In the genomic region with DNA sequence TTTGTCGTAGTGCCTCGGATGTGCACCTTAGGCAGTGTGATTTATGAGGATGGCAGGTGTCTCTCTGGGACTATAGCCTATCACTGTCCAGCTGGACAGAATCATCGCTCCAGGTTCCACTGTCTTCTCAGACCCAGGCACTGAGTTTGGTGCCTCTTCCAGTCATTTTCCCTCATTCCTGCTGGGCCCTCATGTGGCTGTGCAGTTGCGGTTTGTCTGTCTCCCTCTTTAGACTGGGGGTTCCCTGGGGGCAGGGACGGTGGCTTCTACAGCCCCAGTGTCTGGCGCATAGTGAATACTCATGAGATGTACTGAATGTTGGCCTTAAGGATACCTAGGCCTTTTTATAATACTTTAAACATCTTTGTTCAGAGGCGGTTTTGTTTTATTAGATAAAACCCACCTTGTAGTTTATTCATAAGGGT, we compare ENCODE assay signal across 11 cellular contexts. TPM values are rescaled to one million over a fixed set of nuclear protein-coding genes. Genes with fewer than 3 reads are reported as not detected.
DNase-seq lines count a peak whose midpoint lies in the region; ATAC-seq and TF ChIP-seq lines count a peak whose summit lies in the region.
"Had no signal": no experiment of that assay in that cellular context is flagged by ENCODE, and none has a peak within 500 bp of the region (broad histone marks: within the 10 kb centered on the region; RNA-seq: fewer than 3 reads in every experiment).

No MANE protein-coding gene starts in this region.

- peaks cover 36% of the 10 kb centered on the region for H4K20me1 ChIP-seq in DND-41 (ENCODE audit: insufficient read depth, low read length)
- H4K20me1 ChIP-seq in IMR-90 (ENCODE audit: insufficient read depth, low read length): peaks cover 50% of the 10 kb centered on the region

- H3K56ac ChIP-seq in IMR-90 (ENCODE audit: extremely low read depth, insufficient read depth, low read length): no peak overlapping the region

- peaks cover 57% of the 10 kb centered on the region for H3K36me3 Mint-ChIP-seq in activated naive CD8-positive, alpha-beta T cell treated with anti-CD3 and anti-CD28 coated beads for 36 hours
- peaks cover 36% of the 10 kb centered on the region for H3K36me3 Mint-ChIP-seq in endodermal cell (ENCODE audit: low read depth)

- H3K4ac ChIP-seq in IMR-90 (ENCODE audit: low read depth, low read length): no peak overlapping the region

- H2AFZ ChIP-seq in DND-41 (ENCODE audit: low read depth, low read length) (no peak overlapping the region), IMR-90 (replicated peaks; ENCODE audit: low read length, poor library complexity) (no peak overlapping the region)

- no peak overlapping the region for H3K18ac ChIP-seq in IMR-90 (ENCODE audit: low read depth, low read length)

- H4K91ac ChIP-seq in IMR-90 (ENCODE audit: insufficient read depth, low read depth, low read length): no peak overlapping the region

- H3K27me3 Mint-ChIP-seq in activated naive CD8-positive, alpha-beta T cell treated with anti-CD3 and anti-CD28 coated beads for 36 hours: no peaks in the 10 kb centered on the region
- H3K27me3 Mint-ChIP-seq in endodermal cell (ENCODE audit: insufficient read depth): no peaks in the 10 kb centered on the region

- POLR2A ChIA-PET in IMR-90 (lab: Charles Lee; ENCODE audit: unreplicated experiment): no interaction called here

- no peak overlapping the region for H4K8ac ChIP-seq in IMR-90 (ENCODE audit: low read depth in 2 of 2, low read length in 2 of 2)

- intact Hi-C loops in IMR-90 (cut with micrococcal nuclease): no loop called here

- peaks cover 42 to 80% of the 10 kb centered on the region in 2 experiments for H3K79me1 ChIP-seq in IMR-90 (ENCODE audit: low read depth in 1 of 2, low read length in 2 of 2)

- peak overlapping the region; percentile 77 for H3K4me3 Mint-ChIP-seq in activated naive CD8-positive, alpha-beta T cell treated with anti-CD3 and anti-CD28 coated beads for 36 hours
- H3K4me3 Mint-ChIP-seq in endodermal cell: no peak overlapping the region

- H4K5ac ChIP-seq in IMR-90 (ENCODE audit: low read depth, low read length): no peak overlapping the region

- H3K27me3 ChIP-seq in DND-41 (ENCODE audit: insufficient read depth, low read length, poor library complexity) (no peaks in the 10 kb centered on the region), IMR-90 (ENCODE audit: control insufficient read depth, insufficient read depth, low read length) (no peaks in the 10 kb centered on the region), neutrophil (no peaks in the 10 kb centered on the region), endodermal cell (ENCODE audit: control insufficient read depth, insufficient read depth, low read length, poor library complexity, severe bottlenecking) (no peaks in the 10 kb centered on the region)
- H3K27me3 ChIP-seq: heart left ventricle had no signal

- peak overlapping the region; percentile 6 for H2AK9ac ChIP-seq in IMR-90 (replicated peaks; ENCODE audit: low read depth, low read length, poor library complexity)

- TF ChIP-seq CTCF in DND-41 (IDR thresholded peaks at IDR 0.05; ENCODE audit: borderline replicate concordance, extremely low read depth, low read length, poor library complexity, severe bottlenecking) (no peak), IMR-90 (conservative IDR thresholded peaks at IDR 0.05; ENCODE audit: low read depth, low read length) (no peak), neutrophil (IDR thresholded peaks at IDR 0.05) (no peak), endodermal cell (conservative IDR thresholded peaks at IDR 0.05) (no peak)

- no peak overlapping the region for H2AK5ac ChIP-seq in IMR-90 (ENCODE audit: low read depth, low read length)

- no peak for TF ChIP-seq POLR2A in IMR-90 (IDR thresholded peaks at IDR 0.05; ENCODE audit: low read depth, low read length)

- no peak for TF ChIP-seq RAD21 in IMR-90 (IDR thresholded peaks at IDR 0.05; ENCODE audit: low read length)

- H3K9me3 ChIP-seq in DND-41 (ENCODE audit: insufficient read depth, low read length, severe bottlenecking) (no peaks in the 10 kb centered on the region), IMR-90 (ENCODE audit: control insufficient read depth, insufficient read depth, low read length) (no peaks in the 10 kb centered on the region), neutrophil (no peaks in the 10 kb centered on the region), endodermal cell (ENCODE audit: control insufficient read depth, low read length) (peaks cover 6% of the 10 kb centered on the region)

- peaks cover 31% of the 10 kb centered on the region for H3K9me1 ChIP-seq in IMR-90 (ENCODE audit: insufficient read depth, low read length)

- no peak overlapping the region for H3K14ac ChIP-seq in IMR-90 (replicated peaks; ENCODE audit: low read depth, low read length)

- DNase-seq in DND-41 (peak; percentile 22), IMR-90 (no peak), midbrain (lab: John Stamatoyannopoulos, UW) (no peak), NCI-H2107 (lab: John Stamatoyannopoulos, UW) (no peak), endodermal cell (no peak)
- no peak for DNase-seq in activated naive CD8-positive, alpha-beta T cell treated with anti-CD3 and anti-CD28 coated beads for 36 hours
- DNase-seq: heart left ventricle, left ventricle myocardium superior, NCI-H2029 had no signal

- ATAC-seq in DND-41 (ENCODE audit: insufficient read depth, low read depth) (no peak), IMR-90 (ENCODE audit: low read depth) (no peak), GM18868 (IDR thresholded peaks at IDR 0.05; ENCODE audit: unreplicated experiment) (no peak)
- ATAC-seq: heart left ventricle, left ventricle myocardium superior had no signal

- H3K27ac ChIP-seq in DND-41 (ENCODE audit: low read length) (peak overlapping the region; percentile 100), IMR-90 (ENCODE audit: insufficient read depth, low read length) (no peak overlapping the region), neutrophil (peak overlapping the region; percentile 96), endodermal cell (ENCODE audit: low read depth, low read length) (no peak overlapping the region)

- H2BK120ac ChIP-seq in IMR-90 (ENCODE audit: low read depth, low read length): no peak overlapping the region

- peak overlapping the region; percentile 91 for H3K27ac Mint-ChIP-seq in activated naive CD8-positive, alpha-beta T cell treated with anti-CD3 and anti-CD28 coated beads for 36 hours
- H3K27ac Mint-ChIP-seq in endodermal cell: no peak overlapping the region

- H3K9ac ChIP-seq in DND-41 (ENCODE audit: low read depth, low read length) (peak overlapping the region; percentile 91), IMR-90 (ENCODE audit: low read depth, low read length) (no peak overlapping the region), endodermal cell (ENCODE audit: extremely low read depth, low read length, poor library complexity, severe bottlenecking) (no peak overlapping the region)

- H2BK15ac ChIP-seq in IMR-90 (ENCODE audit: low read depth, low read length): no peak overlapping the region

- H3K4me2 ChIP-seq in DND-41 (ENCODE audit: insufficient read depth, low read length): peak overlapping the region; percentile 81
- H3K4me2 ChIP-seq in IMR-90 (ENCODE audit: low read depth, low read length): no peak overlapping the region

- peaks cover 71% of the 10 kb centered on the region for H3K4me1 Mint-ChIP-seq in activated naive CD8-positive, alpha-beta T cell treated with anti-CD3 and anti-CD28 coated beads for 36 hours
- peaks cover 16% of the 10 kb centered on the region for H3K4me1 Mint-ChIP-seq in endodermal cell

- no peak overlapping the region for H3K23ac ChIP-seq in IMR-90 (ENCODE audit: low read depth, low read length)

- CTCF ChIA-PET in IMR-90 (lab: Yijun Ruan, JAX): interaction anchor here (1.0 kb wide), 1 partner anchor 107 kb away, joined by 3 read pairs; no protein-coding TSS in a partner anchor

- in situ Hi-C loops in IMR-90 (cut with MboI; ENCODE audit: low sequenced_read_pairs): no loop called here

- peaks cover 98% of the 10 kb centered on the region for H3K79me2 ChIP-seq in DND-41 (ENCODE audit: insufficient read depth, low read length)

- dilution Hi-C loops in IMR-90 (cut with HindIII; ENCODE audit: low sequenced_read_pairs, unreplicated experiment): no loop called here

- H3K4me3 ChIP-seq in DND-41 (ENCODE audit: low read depth in 1 of 2, low read length in 2 of 2): peak overlapping the region; percentile 49 to 78; a peak in 3 of 4 replicates
- no peak overlapping the region for H3K4me3 ChIP-seq in IMR-90 (ENCODE audit: insufficient read depth, low read depth, low read length)
- peak overlapping the region; percentile 69 to 83 for H3K4me3 ChIP-seq in neutrophil (ENCODE audit: low read depth in 1 of 2, low read length in 1 of 2)
- no peak overlapping the region for H3K4me3 ChIP-seq in endodermal cell (ENCODE audit: low read length)

- peaks cover 45% of the 10 kb centered on the region for H3K36me3 ChIP-seq in DND-41 (ENCODE audit: insufficient read depth, low read length)
- H3K36me3 ChIP-seq in IMR-90 (ENCODE audit: control insufficient read depth, insufficient read depth, low read length): peaks cover 7% of the 10 kb centered on the region; the same call in 1 of the 2 replicates
- H3K36me3 ChIP-seq in neutrophil: peaks cover 31% of the 10 kb centered on the region
- peaks cover 23% of the 10 kb centered on the region for H3K36me3 ChIP-seq in endodermal cell (ENCODE audit: control insufficient read depth, insufficient read depth, low read length)

- H3K4me1 ChIP-seq in DND-41 (ENCODE audit: insufficient read depth, low read length): peaks cover 84% of the 10 kb centered on the region
- peaks cover 16% of the 10 kb centered on the region for H3K4me1 ChIP-seq in IMR-90 (ENCODE audit: control insufficient read depth, insufficient read depth, low read length)
- peaks cover 59 to 60% of the 10 kb centered on the region in 2 experiments for H3K4me1 ChIP-seq in neutrophil (ENCODE audit: control insufficient read depth in 1 of 2, insufficient read depth in 1 of 2, low read depth in 1 of 2, low read length in 1 of 2)
- H3K4me1 ChIP-seq in endodermal cell (ENCODE audit: control insufficient read depth, insufficient read depth, low read length): no peaks in the 10 kb centered on the region

- no peak overlapping the region for H2BK20ac ChIP-seq in IMR-90 (ENCODE audit: low read depth, low read length)

- 100% methylated on average over 1 of the region's 7 CpGs; no CpG with 5 or more reads in 1 of the 2 experiments for WGBS in IMR-90 (ENCODE audit: extremely low coverage in 2 of 2, insufficient read length in 1 of 2), 2 experiments
- 93 to 94% methylated on average over 6 to 7 of the region's 7 CpGs for WGBS in endodermal cell (ENCODE audit: insufficient coverage in 1 of 2, insufficient read length in 1 of 2), 2 experiments

- no peaks in the 10 kb centered on the region for H3K9me3 Mint-ChIP-seq in activated naive CD8-positive, alpha-beta T cell treated with anti-CD3 and anti-CD28 coated beads for 36 hours
- peaks cover 4% of the 10 kb centered on the region for H3K9me3 Mint-ChIP-seq in endodermal cell

- no TSS peak for BruUV-seq in IMR-90 (replicated peaks; lab: Mats Ljungman, UMichigan)

- H2BK5ac ChIP-seq in IMR-90 (ENCODE audit: low read depth, low read length, poor library complexity, severe bottlenecking): no peak overlapping the region

RNA-seq across cellular contexts. Expression of gene CCM2, which starts 28.9 kb away (rescaled TPM):
- total RNA-seq in IMR-90 (2012; rRNA removed) (56.1 and 65.2 TPM in 2 replicates), endodermal cell (10 to 100 TPM; 37.4 to 38.1 TPM)
- polyA plus RNA-seq in IMR-90 (2012; rRNA removed): 71.7 and 78.5 TPM in 2 replicates
- polyA plus RNA-seq in IMR-90 (2012; cell fraction: cytosol; rRNA removed): 50.3 and 98.2 TPM in 2 replicates
- 45.6 and 112 TPM in 2 replicates for polyA plus RNA-seq in IMR-90 (2012; cell fraction: nucleus; rRNA removed; ENCODE audit: low replicate concordance)
- total RNA-seq in activated naive CD8-positive, alpha-beta T cell treated with anti-CD3 and anti-CD28 coated beads for 36 hours: 10 to 100 TPM; 50.8 to 51.6 TPM
- polyA plus RNA-seq in endodermal cell (2013, experiment 1 of 2): 36.7 TPM
- 40.5 TPM for polyA plus RNA-seq in endodermal cell (2013, experiment 2 of 2)

RNA-seq across cellular contexts. Expression of gene MYO1G, which starts 50.1 kb away (rescaled TPM):
- under 0.01 TPM in 2 replicates for total RNA-seq in IMR-90 (2012; rRNA removed)
- 0.02 and 0.04 TPM in 2 replicates for polyA plus RNA-seq in IMR-90 (2012; rRNA removed)
- polyA plus RNA-seq in IMR-90 (2012; cell fraction: cytosol; rRNA removed): 0.01 TPM in 1 of 2 replicates, not detected in the other
- polyA plus RNA-seq in IMR-90 (2012; cell fraction: nucleus; rRNA removed; ENCODE audit: low replicate concordance): 0.16 and 0.21 TPM in 2 replicates
- 100 to 1,000 TPM; 302 to 306 TPM for total RNA-seq in activated naive CD8-positive, alpha-beta T cell treated with anti-CD3 and anti-CD28 coated beads for 36 hours
- under 1 TPM; 0.11 to 0.33 TPM for total RNA-seq in endodermal cell
- polyA plus RNA-seq in endodermal cell (2013, experiment 1 of 2): 0.07 TPM
- polyA plus RNA-seq in endodermal cell (2013, experiment 2 of 2): 0.12 TPM

RNA-seq across cellular contexts. Expression of gene NACAD, which starts 59.8 kb away (rescaled TPM):
- total RNA-seq in IMR-90 (2012; rRNA removed) (0.54 and 0.56 TPM in 2 replicates), endodermal cell (1 to 10 TPM; 5.8 to 6.7 TPM)
- 2.2 and 2.3 TPM in 2 replicates for polyA plus RNA-seq in IMR-90 (2012; rRNA removed)
- 1.9 and 2.2 TPM in 2 replicates for polyA plus RNA-seq in IMR-90 (2012; cell fraction: cytosol; rRNA removed)
- 3.3 and 4.4 TPM in 2 replicates for polyA plus RNA-seq in IMR-90 (2012; cell fraction: nucleus; rRNA removed; ENCODE audit: low replicate concordance)
- total RNA-seq in activated naive CD8-positive, alpha-beta T cell treated with anti-CD3 and anti-CD28 coated beads for 36 hours: under 1 TPM; 0.35 to 0.50 TPM
- 25.0 TPM for polyA plus RNA-seq in endodermal cell (2013, experiment 1 of 2)
- 21.5 TPM for polyA plus RNA-seq in endodermal cell (2013, experiment 2 of 2)

Comparison
In these comparisons a context has a peak if more than half of its experiments do, and no peak if none do; other contexts are left out.
1. H3K27ac ChIP-seq: peak in DND-41 (single experiment) and neutrophil (single experiment); none in IMR-90 (single experiment) and endodermal cell (single experiment).
2. H3K4me3 ChIP-seq: peak in DND-41 (2 of 2) and neutrophil (2 of 2); none in IMR-90 (single experiment) and endodermal cell (single experiment).
3. RNA of gene MYO1G, which starts 50.1 kb away (total RNA-seq): 302 to 306 TPM in activated naive CD8-positive, alpha-beta T cell treated with anti-CD3 and anti-CD28 coated beads for 36 hours; 0.11 to 0.33 TPM in endodermal cell and under 0.01 TPM in IMR-90; every median in the first group is over 100 times any median in the second.